Comparison of ENCODE assay signal across 1 cellular context in genomic region chr15:49421991-49422390, GRCh38.
TF ChIP-seq lines count a peak whose summit lies in the region.

No MANE protein-coding gene starts in this region.

TF ChIP-seq in K562, 482 proteins besides CTCF, POLR2A, EP300 and RAD21 (continued from another document and continues in another):
- TF ChIP-seq ZNF511 (CRISPR knock-in tag; IDR thresholded peaks at IDR 0.05) (no peak), XRCC4 (IDR thresholded peaks at IDR 0.05; ENCODE audit: extremely low read depth, insufficient read depth, insufficient read length) (no peak), HMBOX1 (IDR thresholded peaks at IDR 0.05) (no peak), MYC (IDR thresholded peaks at IDR 0.05; ENCODE audit: low read depth, low read length) (0 out of 2 replicates have a peak, but pooled peaks have one; percentile 23), MYC (CRISPR knock-in tag; IDR thresholded peaks at IDR 0.05; ENCODE audit: borderline replicate concordance, low read depth) (no peak), NR0B1 (IDR thresholded peaks at IDR 0.05; ENCODE audit: partially characterized antibody) (no peak), CCNT2 (IDR thresholded peaks at IDR 0.05; ENCODE audit: borderline replicate concordance, extremely low read depth, insufficient read length, low read depth, low read length) (no peak), ZNF507 (tag; conservative IDR thresholded peaks at IDR 0.05) (no peak), CXXC5 (CRISPR knock-in tag; IDR thresholded peaks at IDR 0.05) (peak; percentile 56), ARNT (IDR thresholded peaks at IDR 0.05) (peak in 1 of 2 experiments; percentile 77; a peak in 1 of 4 replicates), IRF2 (CRISPR knock-in tag; IDR thresholded peaks at IDR 0.05) (no peak), LARP7 (IDR thresholded peaks at IDR 0.05) (no peak), NCOA6 (IDR thresholded peaks at IDR 0.05) (no peak), EWSR1 (IDR thresholded peaks at IDR 0.05; ENCODE audit: borderline replicate concordance, low read depth, partially characterized antibody) (no peak), TAF7 (tag; IDR thresholded peaks at IDR 0.05) (no peak), ZNF324 (CRISPR knock-in tag; IDR thresholded peaks at IDR 0.05) (no peak), NFE2 (IDR thresholded peaks at IDR 0.05; ENCODE audit: low read depth) (no peak), ZNF280A (IDR thresholded peaks at IDR 0.05; ENCODE audit: low read depth, partially characterized antibody) (no peak), FOXA3 (CRISPR knock-in tag; conservative IDR thresholded peaks at IDR 0.05 in 1 of 2, IDR thresholded peaks at IDR 0.05 in 1 of 2) (no peak), ZNF3 (CRISPR knock-in tag; IDR thresholded peaks at IDR 0.05) (no peak), ZKSCAN8 (CRISPR knock-in tag; IDR thresholded peaks at IDR 0.05) (no peak), ELF1 (tag; IDR thresholded peaks at IDR 0.05) (peak; percentile 51; the same call in 1 of the 2 replicates), SNAPC5 (CRISPR knock-in tag; IDR thresholded peaks at IDR 0.05) (no peak), TEAD1 (CRISPR knock-in tag; IDR thresholded peaks at IDR 0.05) (no peak), SAP30 (IDR thresholded peaks at IDR 0.05; ENCODE audit: borderline replicate concordance, insufficient read depth, low read depth, low read length, poor library complexity, severe bottlenecking) (no peak), RERE (CRISPR knock-in tag; IDR thresholded peaks at IDR 0.05; ENCODE audit: borderline replicate concordance) (no peak), MTA2 (IDR thresholded peaks at IDR 0.05; ENCODE audit: low read depth) (no peak), TEAD4 (IDR thresholded peaks at IDR 0.05; ENCODE audit: low read length) (no peak), TEAD4 (CRISPR knock-in tag; IDR thresholded peaks at IDR 0.05; ENCODE audit: borderline replicate concordance) (no peak), ZFP1 (CRISPR knock-in tag; IDR thresholded peaks at IDR 0.05) (no peak), SUPT5H (IDR thresholded peaks at IDR 0.05) (no peak)
- TF ChIP-seq, protein P1, sequence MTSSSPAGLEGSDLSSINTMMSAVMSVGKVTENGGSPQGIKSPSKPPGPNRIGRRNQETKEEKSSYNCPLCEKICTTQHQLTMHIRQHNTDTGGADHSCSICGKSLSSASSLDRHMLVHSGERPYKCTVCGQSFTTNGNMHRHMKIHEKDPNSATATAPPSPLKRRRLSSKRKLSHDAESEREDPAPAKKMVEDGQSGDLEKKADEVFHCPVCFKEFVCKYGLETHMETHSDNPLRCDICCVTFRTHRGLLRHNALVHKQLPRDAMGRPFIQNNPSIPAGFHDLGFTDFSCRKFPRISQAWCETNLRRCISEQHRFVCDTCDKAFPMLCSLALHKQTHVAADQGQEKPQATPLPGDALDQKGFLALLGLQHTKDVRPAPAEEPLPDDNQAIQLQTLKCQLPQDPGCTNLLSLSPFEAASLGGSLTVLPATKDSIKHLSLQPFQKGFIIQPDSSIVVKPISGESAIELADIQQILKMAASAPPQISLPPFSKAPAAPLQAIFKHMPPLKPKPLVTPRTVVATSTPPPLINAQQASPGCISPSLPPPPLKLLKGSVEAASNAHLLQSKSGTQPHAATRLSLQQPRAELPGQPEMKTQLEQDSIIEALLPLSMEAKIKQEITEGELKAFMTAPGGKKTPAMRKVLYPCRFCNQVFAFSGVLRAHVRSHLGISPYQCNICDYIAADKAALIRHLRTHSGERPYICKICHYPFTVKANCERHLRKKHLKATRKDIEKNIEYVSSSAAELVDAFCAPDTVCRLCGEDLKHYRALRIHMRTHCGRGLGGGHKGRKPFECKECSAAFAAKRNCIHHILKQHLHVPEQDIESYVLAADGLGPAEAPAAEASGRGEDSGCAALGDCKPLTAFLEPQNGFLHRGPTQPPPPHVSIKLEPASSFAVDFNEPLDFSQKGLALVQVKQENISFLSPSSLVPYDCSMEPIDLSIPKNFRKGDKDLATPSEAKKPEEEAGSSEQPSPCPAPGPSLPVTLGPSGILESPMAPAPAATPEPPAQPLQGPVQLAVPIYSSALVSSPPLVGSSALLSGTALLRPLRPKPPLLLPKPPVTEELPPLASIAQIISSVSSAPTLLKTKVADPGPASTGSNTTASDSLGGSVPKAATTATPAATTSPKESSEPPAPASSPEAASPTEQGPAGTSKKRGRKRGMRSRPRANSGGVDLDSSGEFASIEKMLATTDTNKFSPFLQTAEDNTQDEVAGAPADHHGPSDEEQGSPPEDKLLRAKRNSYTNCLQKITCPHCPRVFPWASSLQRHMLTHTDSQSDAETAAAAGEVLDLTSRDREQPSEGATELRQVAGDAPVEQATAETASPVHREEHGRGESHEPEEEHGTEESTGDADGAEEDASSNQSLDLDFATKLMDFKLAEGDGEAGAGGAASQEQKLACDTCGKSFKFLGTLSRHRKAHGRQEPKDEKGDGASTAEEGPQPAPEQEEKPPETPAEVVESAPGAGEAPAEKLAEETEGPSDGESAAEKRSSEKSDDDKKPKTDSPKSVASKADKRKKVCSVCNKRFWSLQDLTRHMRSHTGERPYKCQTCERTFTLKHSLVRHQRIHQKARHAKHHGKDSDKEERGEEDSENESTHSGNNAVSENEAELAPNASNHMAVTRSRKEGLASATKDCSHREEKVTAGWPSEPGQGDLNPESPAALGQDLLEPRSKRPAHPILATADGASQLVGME (CRISPR knock-in tag; IDR thresholded peaks at IDR 0.05): no peak
- TF ChIP-seq, protein P2, sequence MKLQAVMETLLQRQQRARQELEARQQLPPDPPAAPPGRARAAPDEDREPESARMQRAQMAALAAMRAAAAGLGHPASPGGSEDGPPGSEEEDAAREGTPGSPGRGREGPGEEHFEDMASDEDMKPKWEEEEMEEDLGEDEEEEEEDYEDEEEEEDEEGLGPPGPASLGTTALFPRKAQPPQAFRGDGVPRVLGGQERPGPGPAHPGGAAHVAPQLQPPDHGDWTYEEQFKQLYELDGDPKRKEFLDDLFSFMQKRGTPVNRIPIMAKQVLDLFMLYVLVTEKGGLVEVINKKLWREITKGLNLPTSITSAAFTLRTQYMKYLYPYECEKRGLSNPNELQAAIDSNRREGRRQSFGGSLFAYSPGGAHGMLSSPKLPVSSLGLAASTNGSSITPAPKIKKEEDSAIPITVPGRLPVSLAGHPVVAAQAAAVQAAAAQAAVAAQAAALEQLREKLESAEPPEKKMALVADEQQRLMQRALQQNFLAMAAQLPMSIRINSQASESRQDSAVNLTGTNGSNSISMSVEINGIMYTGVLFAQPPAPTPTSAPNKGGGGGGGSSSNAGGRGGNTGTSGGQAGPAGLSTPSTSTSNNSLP (IDR thresholded peaks at IDR 0.05; ENCODE audit: borderline replicate concordance, low read depth, low read length): 0 out of 2 replicates have a peak, but pooled peaks have one; percentile 57
- TF ChIP-seq, protein P3, sequence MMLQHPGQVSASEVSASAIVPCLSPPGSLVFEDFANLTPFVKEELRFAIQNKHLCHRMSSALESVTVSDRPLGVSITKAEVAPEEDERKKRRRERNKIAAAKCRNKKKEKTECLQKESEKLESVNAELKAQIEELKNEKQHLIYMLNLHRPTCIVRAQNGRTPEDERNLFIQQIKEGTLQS (IDR thresholded peaks at IDR 0.05): no peak
- TF ChIP-seq, protein P3 (CRISPR knock-in tag; conservative IDR thresholded peaks at IDR 0.05): no peak
- TF ChIP-seq, protein P4, sequence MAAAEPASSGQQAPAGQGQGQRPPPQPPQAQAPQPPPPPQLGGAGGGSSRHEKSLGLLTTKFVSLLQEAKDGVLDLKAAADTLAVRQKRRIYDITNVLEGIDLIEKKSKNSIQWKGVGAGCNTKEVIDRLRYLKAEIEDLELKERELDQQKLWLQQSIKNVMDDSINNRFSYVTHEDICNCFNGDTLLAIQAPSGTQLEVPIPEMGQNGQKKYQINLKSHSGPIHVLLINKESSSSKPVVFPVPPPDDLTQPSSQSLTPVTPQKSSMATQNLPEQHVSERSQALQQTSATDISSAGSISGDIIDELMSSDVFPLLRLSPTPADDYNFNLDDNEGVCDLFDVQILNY (CRISPR knock-in tag; IDR thresholded peaks at IDR 0.05): no peak
